ENCODE assay signal across 8 cellular contexts in genomic region chr7:76380623-76380966, GRCh38. TPM values are rescaled to one million over a fixed set of nuclear protein-coding genes. Genes with fewer than 3 reads are reported as not detected.
A peak's percentile ranks its signal among the peaks of the same experiment; 100 is the strongest.
DNase-seq lines count a peak whose midpoint lies in the region; ATAC-seq and TF ChIP-seq lines count a peak whose summit lies in the region.

No MANE protein-coding gene starts in this region.

- peak overlapping the region; percentile 77 for H3K4me3 Mint-ChIP-seq in activated B cell treated with CpG ODN at 0.5 μM for 24 hours

- H3K27me3 ChIP-seq in HL-60 (ENCODE audit: insufficient read depth, poor library complexity, severe bottlenecking) (no peaks in the 10 kb centered on the region), iPS-15b (ENCODE audit: control insufficient read depth, insufficient read depth, low read length) (no peaks in the 10 kb centered on the region), spleen (replicated peaks in 1 of 7) (no peaks in the 10 kb centered on the region)

- ATAC-seq in activated B cell treated with CpG ODN at 0.5 μM for 24 hours (ENCODE audit: low read depth) = no peak
- no peak for ATAC-seq in HG02623 (IDR thresholded peaks at IDR 0.05; ENCODE audit: unreplicated experiment)

- peaks cover 10% of the 10 kb centered on the region for H3K4me1 Mint-ChIP-seq in activated B cell treated with CpG ODN at 0.5 μM for 24 hours

- no peak for TF ChIP-seq POLR2A in spleen (IDR thresholded peaks at IDR 0.05)

- H3K9ac ChIP-seq in iPS-15b (ENCODE audit: low read depth, low read length) = peak overlapping the region; percentile 26

- 82 to 89% (median 83%) methylated on average over 7 of the region's 7 CpGs for WGBS in spleen, 5 donors

- DNase-seq in HL-60 (ENCODE audit: low read depth in 1 of 2, low spot score in 1 of 2) (no peak), activated B cell treated with CpG ODN at 0.5 μM for 24 hours (no peak), spleen (no peak), HT-29 (ENCODE audit: low spot score) (no peak), DMS79 (lab: John Stamatoyannopoulos, UW) (no peak)
- no peak for DNase-seq in stimulated activated CD4-positive, alpha-beta T cell treated with anti-CD3 and anti-CD28 coated beads, Interleukin-1b, Interleukin-23, amount 100 ng/mL, for 48 hours

- no peaks in the 10 kb centered on the region for H3K36me3 Mint-ChIP-seq in activated B cell treated with CpG ODN at 0.5 μM for 24 hours (ENCODE audit: low read depth)

- no peaks in the 10 kb centered on the region for H3K27me3 Mint-ChIP-seq in activated B cell treated with CpG ODN at 0.5 μM for 24 hours

- H3K9me3 ChIP-seq in iPS-15b (ENCODE audit: control insufficient read depth, insufficient read depth, low read length) (no peaks in the 10 kb centered on the region), spleen (no peaks in the 10 kb centered on the region)

- no peaks in the 10 kb centered on the region for H3K36me3 ChIP-seq in iPS-15b (ENCODE audit: control insufficient read depth, insufficient read depth, low read length)
- no peaks in the 10 kb centered on the region for H3K36me3 ChIP-seq in spleen

- H3K4me3 ChIP-seq in HL-60 (replicated peaks; ENCODE audit: insufficient read depth, low read length) = no peak overlapping the region
- peak overlapping the region; percentile 62 for H3K4me3 ChIP-seq in iPS-15b (ENCODE audit: low read depth, low read length)
- peak overlapping the region in 6 of 8 donors; percentile 42 to 69 (median 44) for H3K4me3 ChIP-seq in spleen

- no peak overlapping the region for H3K27ac Mint-ChIP-seq in activated B cell treated with CpG ODN at 0.5 μM for 24 hours

- H3K27ac ChIP-seq in HL-60 (replicated peaks) (peak overlapping the region; percentile 75), spleen (peak overlapping the region; percentile 66 to 89 (median 86))

- no peak for TF ChIP-seq CTCF in HL-60 (IDR thresholded peaks at IDR 0.05; ENCODE audit: insufficient read depth, low read length)
- no peak for TF ChIP-seq CTCF in activated B cell treated with CpG ODN at 0.5 μM for 24 hours (IDR thresholded peaks at IDR 0.05)
- TF ChIP-seq CTCF in spleen (IDR thresholded peaks at IDR 0.05 in 8 of 11, conservative IDR thresholded peaks at IDR 0.05 in 3 of 11) = no peak

- POLR2A ChIA-PET in activated B cell treated with CpG ODN at 0.5 μM for 24 hours (lab: Charles Lee) = no interaction called here

- intact Hi-C loops in activated B cell treated with CpG ODN at 0.5 μM for 24 hours (cut with micrococcal nuclease) (no loop called here), spleen (cut with DNase I; ENCODE audit: low total_unique reads) (no loop called here)

- H3K4me1 ChIP-seq in iPS-15b (ENCODE audit: control insufficient read depth, insufficient read depth, low read length) = peaks cover 6% of the 10 kb centered on the region
- peaks cover 0 to 47% (median 25%) of the 10 kb centered on the region in 6 donors for H3K4me1 ChIP-seq in spleen

- CTCF ChIA-PET in activated B cell treated with CpG ODN at 0.5 μM for 24 hours (lab: Charles Lee) = no interaction called here

- no peaks in the 10 kb centered on the region for H3K9me3 Mint-ChIP-seq in activated B cell treated with CpG ODN at 0.5 μM for 24 hours

RNA-seq across cellular contexts. Expression of gene YWHAG, which starts 21.8 kb away (rescaled TPM):
- total RNA-seq in activated B cell treated with CpG ODN at 0.5 μM for 24 hours (70.5 and 71.1 TPM in 2 replicates), spleen (100 to 1,000 TPM in 1 of 7 donors, 10 to 100 TPM in 6; 60.6 to 108 (median 80.5) TPM)
- 10 to 100 TPM; 19.7 to 35.6 (median 26.2) TPM for polyA plus RNA-seq in spleen
- 83.2 and 84.6 TPM in 2 replicates for total RNA-seq in HT-29 (2014; rRNA removed; shearing (Covaris generic))

RNA-seq across cellular contexts. Expression of gene SSC4D, which starts 28.9 kb away (rescaled TPM):
- total RNA-seq in activated B cell treated with CpG ODN at 0.5 μM for 24 hours (0.55 TPM in 1 of 2 replicates, not detected in the other), spleen (1 to 10 TPM in 2 of 7 donors, under 1 TPM in 5; 0.11 to 1.5 (median 0.43) TPM)
- polyA plus RNA-seq in spleen = 1 to 10 TPM in 2 of 3 donors, under 1 TPM in 1; 0.68 to 1.2 (median 1.1) TPM
- total RNA-seq in HT-29 (2014; rRNA removed; shearing (Covaris generic)) = 2.2 and 2.9 TPM in 2 replicates

RNA-seq across cellular contexts. Expression of gene ZP3, which starts 44.2 kb away (rescaled TPM):
- total RNA-seq in activated B cell treated with CpG ODN at 0.5 μM for 24 hours (0.91 and 2.9 TPM in 2 replicates), spleen (1 to 10 TPM; 1.3 to 7.5 (median 2.5) TPM)
- polyA plus RNA-seq in spleen = 1 to 10 TPM; 3.3 to 5.0 (median 4.3) TPM
- total RNA-seq in HT-29 (2014; rRNA removed; shearing (Covaris generic)) = 12.7 and 16.4 TPM in 2 replicates
